17 cellular contexts compared by ENCODE assay signal in genomic region chr1:59139396-59139795, GRCh38.
A peak's percentile ranks its signal among the peaks of the same experiment; 100 is the strongest.
DNase-seq lines count a peak whose midpoint lies in the region; ATAC-seq and TF ChIP-seq lines count a peak whose summit lies in the region.
"Had no signal": no experiment of that assay in that cellular context is flagged by ENCODE, and none has a peak within 500 bp of the region (broad histone marks: within the 10 kb centered on the region; RNA-seq: fewer than 3 reads in every experiment).

No MANE protein-coding gene starts in this region.

- H3K9me3 Mint-ChIP-seq in activated T-cell treated with anti-CD3 and anti-CD28 coated beads, Interleukin-2, amount 50 U/mL, for 4 hours: no peaks in the 10 kb centered on the region
- H3K9me3 Mint-ChIP-seq: activated naive CD4-positive, alpha-beta T cell treated with anti-CD3 and anti-CD28 coated beads, Interleukin-2, amount 10 ng/mL, durations not matched to agents 7 days and 5 days had no signal

- H2AFZ ChIP-seq in smooth muscle cell (ENCODE audit: low read depth) (no peak overlapping the region), OCI-LY7 (ENCODE audit: low read length) (no peak overlapping the region)

- peaks cover 4% of the 10 kb centered on the region for H3F3A ChIP-seq in smooth muscle cell (ENCODE audit: low read depth)

- H3K4me1 ChIP-seq in foreskin keratinocyte (peaks cover 28% of the 10 kb centered on the region), smooth muscle cell (ENCODE audit: low read depth) (no peaks in the 10 kb centered on the region), OCI-LY7 (ENCODE audit: insufficient read depth, low read length, poor library complexity, severe bottlenecking) (no peaks in the 10 kb centered on the region)

- TF ChIP-seq CTCF in foreskin keratinocyte (conservative IDR thresholded peaks at IDR 0.05): no peak
- TF ChIP-seq CTCF in smooth muscle cell (IDR thresholded peaks at IDR 0.05; ENCODE audit: borderline replicate concordance, insufficient read depth, poor library complexity, severe bottlenecking): no peak
- no peak for TF ChIP-seq CTCF in OCI-LY7 (conservative IDR thresholded peaks at IDR 0.05; ENCODE audit: low read length)

- WGBS in smooth muscle cell (ENCODE audit: low lambda C conversion rate): 67% methylated on average over 2 of the region's 2 CpGs

- CTCF ChIA-PET in OCI-LY7 (lab: Charles Lee; ENCODE audit: unreplicated experiment): no interaction called here

- no peaks in the 10 kb centered on the region for H3K27me3 ChIP-seq in foreskin keratinocyte
- no peaks in the 10 kb centered on the region for H3K27me3 ChIP-seq in smooth muscle cell (ENCODE audit: low read depth)

- POLR2A ChIA-PET in OCI-LY7 (lab: Charles Lee): no interaction called here

- no peak overlapping the region for H3K4me3 Mint-ChIP-seq in activated T-cell treated with anti-CD3 and anti-CD28 coated beads, Interleukin-2, amount 50 U/mL, for 4 hours
- H3K4me3 Mint-ChIP-seq: activated naive CD4-positive, alpha-beta T cell treated with anti-CD3 and anti-CD28 coated beads, Interleukin-2, amount 10 ng/mL, durations not matched to agents 7 days and 5 days had no signal

- H4K20me1 ChIP-seq in smooth muscle cell (ENCODE audit: low read depth): no peaks in the 10 kb centered on the region
- H4K20me1 ChIP-seq in OCI-LY7 (ENCODE audit: insufficient read depth, low read length): no peaks in the 10 kb centered on the region

- H3K9me3 ChIP-seq in smooth muscle cell (replicated peaks; ENCODE audit: low read depth) (no peaks in the 10 kb centered on the region), OCI-LY7 (ENCODE audit: low read length) (no peaks in the 10 kb centered on the region)
- H3K9me3 ChIP-seq: lower lobe of right lung had no signal

- peaks cover 8% of the 10 kb centered on the region for H3K4me1 Mint-ChIP-seq in activated T-cell treated with anti-CD3 and anti-CD28 coated beads, Interleukin-2, amount 50 U/mL, for 4 hours (ENCODE audit: low read depth)

- BruUV-seq in OCI-LY7 (replicated peaks; lab: Mats Ljungman, UMichigan): no TSS peak

- intact Hi-C loops in OCI-LY7 (cut with micrococcal nuclease; ENCODE audit: unreplicated experiment): no loop called here

- ATAC-seq in foreskin keratinocyte: peak; percentile 62
- ATAC-seq in activated T-cell treated with anti-CD3 and anti-CD28 coated beads, Interleukin-2, amount 50 U/mL, for 4 hours: no peak

- no peaks in the 10 kb centered on the region for H3K9me2 ChIP-seq in OCI-LY7 (ENCODE audit: insufficient read depth, low read length)

- no peaks in the 10 kb centered on the region for H3K27me3 Mint-ChIP-seq in activated T-cell treated with anti-CD3 and anti-CD28 coated beads, Interleukin-2, amount 50 U/mL, for 4 hours (ENCODE audit: low read depth)
- H3K27me3 Mint-ChIP-seq: activated naive CD4-positive, alpha-beta T cell treated with anti-CD3 and anti-CD28 coated beads, Interleukin-2, amount 10 ng/mL, durations not matched to agents 7 days and 5 days had no signal

- H3K4me2 ChIP-seq in smooth muscle cell (no peak overlapping the region), OCI-LY7 (ENCODE audit: low read length) (no peak overlapping the region)

- H3K36me3 ChIP-seq in smooth muscle cell (ENCODE audit: low read depth) (no peaks in the 10 kb centered on the region), OCI-LY7 (ENCODE audit: insufficient read depth, low read length) (no peaks in the 10 kb centered on the region)
- H3K36me3 ChIP-seq: lower lobe of right lung had no signal

- H3K4me3 ChIP-seq in smooth muscle cell (no peak overlapping the region), OCI-LY7 (ENCODE audit: low read depth, low read length, poor library complexity, severe bottlenecking) (no peak overlapping the region)
- H3K4me3 ChIP-seq: lower lobe of right lung had no signal

- DNase-seq in NCI-H2107 treated with DMSO at 0.1 percent for 48 hours (lab: John Stamatoyannopoulos, UW; ENCODE audit: unreplicated experiment): peak; percentile 38
- DNase-seq in NCI-H2107 (lab: John Stamatoyannopoulos, UW): no peak
- DNase-seq in NCI-H226: peak; percentile 59
- DNase-seq in foreskin keratinocyte: no peak
- DNase-seq in smooth muscle cell (lab: John Stamatoyannopoulos, UW; ENCODE audit: unreplicated experiment): no peak
- no peak for DNase-seq in OCI-LY7 (ENCODE audit: low spot score)
- DNase-seq in NCI-H1436 treated with DMSO at 0.1 percent for 48 hours (lab: John Stamatoyannopoulos, UW): no peak
- no peak for DNase-seq in activated T-cell treated with anti-CD3 and anti-CD28 coated beads, Interleukin-2, amount 50 U/mL, for 4 hours
- DNase-seq: 8988T; activated CD4-positive, alpha-beta T cell treated with anti-CD3 and anti-CD28 coated beads for 48 hours; activated naive CD4-positive, alpha-beta T cell treated with anti-CD3 and anti-CD28 coated beads, Interleukin-2, amount 10 ng/mL, durations not matched to agents 7 days and 5 days; cortex of kidney; DMS153; lower lobe of right lung; NCI-H69; stimulated activated CD4-positive, alpha-beta T cell treated with anti-CD3 and anti-CD28 coated beads, Interleukin-2, amount 100 ng/mL, for 48 hours; substantia nigra had no signal

- H3K79me2 ChIP-seq in smooth muscle cell (ENCODE audit: low read depth): no peaks in the 10 kb centered on the region
- no peaks in the 10 kb centered on the region for H3K79me2 ChIP-seq in OCI-LY7 (ENCODE audit: insufficient read depth, low read depth, low read length)

- no peaks in the 10 kb centered on the region for H3K36me3 Mint-ChIP-seq in activated T-cell treated with anti-CD3 and anti-CD28 coated beads, Interleukin-2, amount 50 U/mL, for 4 hours (ENCODE audit: insufficient read depth)
- H3K36me3 Mint-ChIP-seq: activated naive CD4-positive, alpha-beta T cell treated with anti-CD3 and anti-CD28 coated beads, Interleukin-2, amount 10 ng/mL, durations not matched to agents 7 days and 5 days had no signal

- H3K27ac ChIP-seq in foreskin keratinocyte: peak overlapping the region; percentile 63
- peak overlapping the region; percentile 64 for H3K27ac ChIP-seq in smooth muscle cell (ENCODE audit: low read depth)
- H3K27ac ChIP-seq in OCI-LY7 (ENCODE audit: low read depth, low read length, poor library complexity, severe bottlenecking): no peak overlapping the region
- H3K27ac ChIP-seq: lower lobe of right lung had no signal

- H3K9ac ChIP-seq in smooth muscle cell (ENCODE audit: low read depth): peak overlapping the region; percentile 9

Comparison
In these comparisons a context has a peak if more than half of its experiments do, and no peak if none do; other contexts are left out.
1. DNase-seq: peak in NCI-H2107 treated with DMSO at 0.1 percent for 48 hours (single experiment) and NCI-H226 (single experiment); none in NCI-H2107 (single experiment), foreskin keratinocyte (0 of 2), smooth muscle cell (single experiment), OCI-LY7 (single experiment), NCI-H1436 treated with DMSO at 0.1 percent for 48 hours (single experiment) and activated T-cell treated with anti-CD3 and anti-CD28 coated beads, Interleukin-2, amount 50 U/mL, for 4 hours (single experiment).